1 cellular context compared by ENCODE assay signal in genomic region chr7:138158739-138159528, GRCh38.
A peak's percentile ranks its signal among the peaks of the same experiment; 100 is the strongest.
TF ChIP-seq lines count a peak whose summit lies in the region.

No MANE protein-coding gene starts in this region.

TF ChIP-seq in HepG2, 621 proteins besides CTCF, POLR2A, EP300 and RAD21 (continued from another document and continues in another):
- TF ChIP-seq TRAFD1 (CRISPR knock-in tag; IDR thresholded peaks at IDR 0.05; ENCODE audit: borderline replicate concordance) (no peak), ARID3A (IDR thresholded peaks at IDR 0.05; ENCODE audit: low read depth, low read length) (no peak; the same call in 1 of the 2 replicates), TFE3 (CRISPR knock-in tag; IDR thresholded peaks at IDR 0.05) (peak; percentile 30; the same call in 1 of the 2 replicates), HNRNPK (IDR thresholded peaks at IDR 0.05; ENCODE audit: low read depth, low read length, poor library complexity, severe bottlenecking) (no peak), ZNF160 (CRISPR knock-in tag; IDR thresholded peaks at IDR 0.05) (no peak), KMT2B (CRISPR knock-in tag; IDR thresholded peaks at IDR 0.05) (no peak; the same call in 1 of the 2 replicates), SP2 (CRISPR knock-in tag; IDR thresholded peaks at IDR 0.05) (no peak), IKZF5 (CRISPR knock-in tag; IDR thresholded peaks at IDR 0.05) (peak; percentile 54; the same call in 1 of the 2 replicates), FOXA3 (CRISPR knock-in tag; IDR thresholded peaks at IDR 0.05) (peak; percentile 64), ZNF761 (CRISPR knock-in tag; conservative IDR thresholded peaks at IDR 0.05) (no peak), KLF11 (CRISPR knock-in tag; IDR thresholded peaks at IDR 0.05) (no peak), ZNF24 (IDR thresholded peaks at IDR 0.05) (no peak), NR2F2 (IDR thresholded peaks at IDR 0.05; ENCODE audit: borderline replicate concordance, low read depth) (peak; percentile 99), GATAD1 (CRISPR knock-in tag; IDR thresholded peaks at IDR 0.05) (peak; percentile 41; the same call in 1 of the 2 replicates), GRHL1 (CRISPR knock-in tag; conservative IDR thresholded peaks at IDR 0.05) (no peak), KDM4B (CRISPR knock-in tag; IDR thresholded peaks at IDR 0.05) (no peak), ZNF674 (CRISPR knock-in tag; IDR thresholded peaks at IDR 0.05; ENCODE audit: low read depth) (no peak), ZNF770 (CRISPR knock-in tag; IDR thresholded peaks at IDR 0.05) (peak; percentile 83), ZKSCAN8 (CRISPR knock-in tag; IDR thresholded peaks at IDR 0.05; ENCODE audit: borderline replicate concordance) (0 out of 2 replicates have a peak, but pooled peaks have one; percentile 60), ZNF543 (CRISPR knock-in tag; IDR thresholded peaks at IDR 0.05) (no peak), ZNF263 (CRISPR knock-in tag; IDR thresholded peaks at IDR 0.05) (no peak), ZBTB4 (CRISPR knock-in tag; IDR thresholded peaks at IDR 0.05; ENCODE audit: borderline replicate concordance) (no peak), ZNF572 (CRISPR knock-in tag; IDR thresholded peaks at IDR 0.05) (no peak), WIZ (CRISPR knock-in tag; IDR thresholded peaks at IDR 0.05) (no peak), ZKSCAN5 (CRISPR knock-in tag; IDR thresholded peaks at IDR 0.05) (no peak), TCF7 (IDR thresholded peaks at IDR 0.05; ENCODE audit: low read depth) (peak; percentile 44), ZSCAN12 (CRISPR knock-in tag; IDR thresholded peaks at IDR 0.05) (no peak), ZFY (CRISPR knock-in tag; IDR thresholded peaks at IDR 0.05) (peak; percentile 36; the same call in 1 of the 2 replicates), MIXL1 (CRISPR knock-in tag; IDR thresholded peaks at IDR 0.05) (peak; percentile 33; the same call in 1 of the 2 replicates), EZH2 (conservative IDR thresholded peaks at IDR 0.05; ENCODE audit: low read depth, low read length) (no peak), ZNF280D (CRISPR knock-in tag; IDR thresholded peaks at IDR 0.05) (no peak; the same call in 1 of the 2 replicates), ZNF446 (CRISPR knock-in tag; IDR thresholded peaks at IDR 0.05) (no peak), ZNF644 (CRISPR knock-in tag; IDR thresholded peaks at IDR 0.05; ENCODE audit: low read depth) (no peak), ISL2 (CRISPR knock-in tag; IDR thresholded peaks at IDR 0.05) (peak; percentile 76; the same call in 1 of the 2 replicates), KAT7 (CRISPR knock-in tag; IDR thresholded peaks at IDR 0.05; ENCODE audit: borderline replicate concordance) (no peak), HNF1A (IDR thresholded peaks at IDR 0.05; ENCODE audit: low read depth) (peak; percentile 98), HNF1A (CRISPR knock-in tag; IDR thresholded peaks at IDR 0.05; ENCODE audit: borderline replicate concordance) (peak; percentile 98), TBX2 (CRISPR knock-in tag; IDR thresholded peaks at IDR 0.05; ENCODE audit: borderline replicate concordance) (no peak), PCBP2 (optimal IDR thresholded peaks at IDR 0.05; ENCODE audit: low read depth, low read length, poor library complexity, severe bottlenecking) (no peak), TEAD3 (CRISPR knock-in tag; optimal IDR thresholded peaks at IDR 0.05; ENCODE audit: borderline replicate concordance) (peak; percentile 48), ZNF790 (CRISPR knock-in tag; IDR thresholded peaks at IDR 0.05; ENCODE audit: borderline replicate concordance) (no peak), KLF6 (CRISPR knock-in tag; IDR thresholded peaks at IDR 0.05) (no peak), ISX (CRISPR knock-in tag; conservative IDR thresholded peaks at IDR 0.05) (no peak)
